17 cellular contexts compared by ENCODE assay signal in the genomic region with DNA sequence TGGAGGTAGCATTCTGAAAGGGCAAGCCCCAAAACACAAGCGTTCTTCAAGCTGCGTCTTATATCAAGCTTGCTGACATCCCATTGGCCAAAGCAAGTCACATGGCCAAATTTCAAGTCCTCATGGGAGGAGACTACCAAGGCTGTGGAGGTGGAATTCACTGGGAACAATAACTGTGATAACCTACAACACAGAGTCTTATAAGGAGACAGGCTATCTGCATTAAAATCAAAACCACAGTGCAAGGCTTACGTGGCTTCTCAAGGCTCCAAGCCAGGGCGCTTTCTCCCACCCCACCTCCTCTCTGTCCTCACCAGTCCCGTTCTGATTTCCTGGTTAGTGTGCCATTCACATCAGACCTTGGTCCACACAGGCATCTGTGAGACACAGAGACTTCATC. TPM values are rescaled to one million over a fixed set of nuclear protein-coding genes. Genes with fewer than 3 reads are reported as not detected.
DNase-seq lines count a peak whose midpoint lies in the region; ATAC-seq and TF ChIP-seq lines count a peak whose summit lies in the region.
"Had no signal": no experiment of that assay in that cellular context is flagged by ENCODE, and none has a peak within 500 bp of the region (broad histone marks: within the 10 kb centered on the region; RNA-seq: fewer than 3 reads in every experiment).

No MANE protein-coding gene starts in this region.

- peak; percentile 73 for DNase-seq in activated CD4-positive, alpha-beta T cell treated with anti-CD3 and anti-CD28 coated beads, Interleukin-2, amount 10 ng/mL, durations not matched to agents 24 days and 14 days
- no peak for DNase-seq in activated CD4-positive, alpha-beta T cell treated with anti-CD3 and anti-CD28 coated beads, Interleukin-2, amount 50 U/mL, for 1 hour
- DNase-seq in IMR-90 (no peak), natural killer cell (no peak), glutamatergic neuron (no peak)
- peak; percentile 31 for DNase-seq in activated CD4-positive, alpha-beta memory T cell treated with anti-CD3 and anti-CD28 coated beads for 36 hours
- DNase-seq in stimulated activated CD8-positive, alpha-beta memory T cell treated with anti-CD3 and anti-CD28 coated beads, Interleukin-4, amount 100 ng/mL, for 48 hours = no peak
- DNase-seq: activated CD8-positive, alpha-beta memory T cell treated with anti-CD3 and anti-CD28 coated beads, Interleukin-2, amount 50 U/mL, for 4 hours; hippocampal formation; left cardiac atrium; NCI-H1417; NCI-H446; pancreas; stimulated activated naive B cell treated with anti-CD40 and anti-IgM and Interleukin-4, amounts not matched to agents 10 μg/mL and 1 μg/mL and 100 μg/mL, for 72 hours had no signal

- no peak overlapping the region for H3K4ac ChIP-seq in IMR-90 (ENCODE audit: low read depth, low read length)

- in situ Hi-C loops in IMR-90 (cut with MboI; ENCODE audit: low sequenced_read_pairs) = no loop called here

- H3K18ac ChIP-seq in IMR-90 (ENCODE audit: low read depth, low read length) = no peak overlapping the region

- no peaks in the 10 kb centered on the region for H3K4me1 ChIP-seq in IMR-90 (ENCODE audit: control insufficient read depth, insufficient read depth, low read length)

- no peak overlapping the region for H4K91ac ChIP-seq in IMR-90 (ENCODE audit: insufficient read depth, low read depth, low read length)

- H4K20me1 ChIP-seq in IMR-90 (ENCODE audit: insufficient read depth, low read length) = no peaks in the 10 kb centered on the region

- H3K79me1 ChIP-seq in IMR-90 (ENCODE audit: low read depth in 1 of 2, low read length in 2 of 2) = no peaks in the 10 kb centered on the region

- 90% methylated on average over 3 of the region's 5 CpGs; no CpG with 5 or more reads in 1 of the 2 experiments for WGBS in IMR-90 (ENCODE audit: extremely low coverage in 2 of 2, insufficient read length in 1 of 2), 2 experiments

- H3K27ac ChIP-seq in IMR-90 (ENCODE audit: insufficient read depth, low read length) = no peak overlapping the region
- H3K27ac ChIP-seq: cardiac muscle cell, pancreas had no signal

- no peaks in the 10 kb centered on the region for H3K9me1 ChIP-seq in IMR-90 (ENCODE audit: insufficient read depth, low read length)

- CTCF ChIA-PET in IMR-90 (lab: Yijun Ruan, JAX) = no interaction called here
- CTCF ChIA-PET in activated CD4-positive, alpha-beta memory T cell treated with anti-CD3 and anti-CD28 coated beads for 36 hours (lab: Charles Lee) = no interaction called here

- no peaks in the 10 kb centered on the region for H3K36me3 ChIP-seq in IMR-90 (ENCODE audit: control insufficient read depth, insufficient read depth, low read length)
- H3K36me3 ChIP-seq: cardiac muscle cell, pancreas had no signal

- no peak overlapping the region for H2AK9ac ChIP-seq in IMR-90 (replicated peaks; ENCODE audit: low read depth, low read length, poor library complexity)

- no peak overlapping the region for H2BK20ac ChIP-seq in IMR-90 (ENCODE audit: low read depth, low read length)

- H2AK5ac ChIP-seq in IMR-90 (ENCODE audit: low read depth, low read length) = no peak overlapping the region

- H3K27ac Mint-ChIP-seq in activated CD4-positive, alpha-beta T cell treated with anti-CD3 and anti-CD28 coated beads, Interleukin-2, amount 10 ng/mL, durations not matched to agents 24 days and 14 days = no peak overlapping the region
- no peak overlapping the region for H3K27ac Mint-ChIP-seq in activated CD4-positive, alpha-beta memory T cell treated with anti-CD3 and anti-CD28 coated beads for 36 hours
- H3K27ac Mint-ChIP-seq in natural killer cell (no peak overlapping the region), glutamatergic neuron (ENCODE audit: unreplicated experiment) (no peak overlapping the region)
- H3K27ac Mint-ChIP-seq: IgD-negative memory B cell; stimulated activated naive B cell treated with anti-CD40 and anti-IgM and Interleukin-4, amounts not matched to agents 10 μg/mL and 1 μg/mL and 100 μg/mL, for 72 hours had no signal

- no peak for TF ChIP-seq CTCF in IMR-90 (conservative IDR thresholded peaks at IDR 0.05; ENCODE audit: low read depth, low read length)
- no peak for TF ChIP-seq CTCF in natural killer cell (IDR thresholded peaks at IDR 0.05)
- no peak for TF ChIP-seq CTCF in glutamatergic neuron (IDR thresholded peaks at IDR 0.05; ENCODE audit: partially characterized antibody, unreplicated experiment)

- H2BK15ac ChIP-seq in IMR-90 (ENCODE audit: low read depth, low read length) = no peak overlapping the region

- POLR2A ChIA-PET in IMR-90 (lab: Charles Lee; ENCODE audit: unreplicated experiment) = no interaction called here
- POLR2A ChIA-PET in activated CD4-positive, alpha-beta memory T cell treated with anti-CD3 and anti-CD28 coated beads for 36 hours (lab: Charles Lee) = no interaction called here

- H4K5ac ChIP-seq in IMR-90 (ENCODE audit: low read depth, low read length) = no peak overlapping the region

- no peak for TF ChIP-seq RAD21 in IMR-90 (IDR thresholded peaks at IDR 0.05; ENCODE audit: low read length)

- no peak overlapping the region for H3K4me2 ChIP-seq in IMR-90 (ENCODE audit: low read depth, low read length)

- BruUV-seq in IMR-90 (replicated peaks; lab: Mats Ljungman, UMichigan) = no TSS peak

- H3K36me3 Mint-ChIP-seq in activated CD4-positive, alpha-beta T cell treated with anti-CD3 and anti-CD28 coated beads, Interleukin-2, amount 10 ng/mL, durations not matched to agents 24 days and 14 days (ENCODE audit: low read depth) = no peaks in the 10 kb centered on the region
- H3K36me3 Mint-ChIP-seq in activated CD4-positive, alpha-beta memory T cell treated with anti-CD3 and anti-CD28 coated beads for 36 hours = no peaks in the 10 kb centered on the region
- H3K36me3 Mint-ChIP-seq in natural killer cell (no peaks in the 10 kb centered on the region), glutamatergic neuron (ENCODE audit: unreplicated experiment) (no peaks in the 10 kb centered on the region)

- no peak overlapping the region for H3K56ac ChIP-seq in IMR-90 (ENCODE audit: extremely low read depth, insufficient read depth, low read length)

- ATAC-seq in IMR-90 (ENCODE audit: low read depth) = no peak
- peak; percentile 18 to 47 (median 35) for ATAC-seq in natural killer cell
- ATAC-seq in GM21825 (IDR thresholded peaks at IDR 0.05; ENCODE audit: unreplicated experiment) = no peak
- ATAC-seq: left cardiac atrium; stimulated activated naive B cell treated with anti-CD40 and anti-IgM and Interleukin-4, amounts not matched to agents 10 μg/mL and 1 μg/mL and 100 μg/mL, for 72 hours had no signal

- no peak overlapping the region for H3K4me3 Mint-ChIP-seq in activated CD4-positive, alpha-beta T cell treated with anti-CD3 and anti-CD28 coated beads, Interleukin-2, amount 10 ng/mL, durations not matched to agents 24 days and 14 days
- no peak overlapping the region for H3K4me3 Mint-ChIP-seq in activated CD4-positive, alpha-beta memory T cell treated with anti-CD3 and anti-CD28 coated beads for 36 hours
- no peak overlapping the region for H3K4me3 Mint-ChIP-seq in natural killer cell
- no peak overlapping the region for H3K4me3 Mint-ChIP-seq in glutamatergic neuron (ENCODE audit: unreplicated experiment)
- H3K4me3 Mint-ChIP-seq: IgD-negative memory B cell; stimulated activated naive B cell treated with anti-CD40 and anti-IgM and Interleukin-4, amounts not matched to agents 10 μg/mL and 1 μg/mL and 100 μg/mL, for 72 hours had no signal

- H3K4me3 ChIP-seq in IMR-90 (ENCODE audit: insufficient read depth, low read depth, low read length) = no peak overlapping the region
- H3K4me3 ChIP-seq: cardiac muscle cell, pancreas had no signal

- no peaks in the 10 kb centered on the region for H3K4me1 Mint-ChIP-seq in activated CD4-positive, alpha-beta T cell treated with anti-CD3 and anti-CD28 coated beads, Interleukin-2, amount 10 ng/mL, durations not matched to agents 24 days and 14 days
- no peaks in the 10 kb centered on the region for H3K4me1 Mint-ChIP-seq in activated CD4-positive, alpha-beta memory T cell treated with anti-CD3 and anti-CD28 coated beads for 36 hours (ENCODE audit: low read depth)
- peaks cover 9 to 10% of the 10 kb centered on the region in 2 donors for H3K4me1 Mint-ChIP-seq in natural killer cell
- H3K4me1 Mint-ChIP-seq in glutamatergic neuron (ENCODE audit: low read depth, unreplicated experiment) = peaks cover 4% of the 10 kb centered on the region
- H3K4me1 Mint-ChIP-seq: IgD-negative memory B cell had no signal

- no peaks in the 10 kb centered on the region for H3K9me3 Mint-ChIP-seq in activated CD4-positive, alpha-beta T cell treated with anti-CD3 and anti-CD28 coated beads, Interleukin-2, amount 10 ng/mL, durations not matched to agents 24 days and 14 days
- no peaks in the 10 kb centered on the region for H3K9me3 Mint-ChIP-seq in activated CD4-positive, alpha-beta memory T cell treated with anti-CD3 and anti-CD28 coated beads for 36 hours
- H3K9me3 Mint-ChIP-seq in natural killer cell (no peaks in the 10 kb centered on the region), glutamatergic neuron (ENCODE audit: unreplicated experiment) (peaks cover 3% of the 10 kb centered on the region)

- intact Hi-C loops in activated CD4-positive, alpha-beta T cell treated with anti-CD3 and anti-CD28 coated beads, Interleukin-2, amount 10 ng/mL, durations not matched to agents 24 days and 14 days (cut with micrococcal nuclease) = loop anchor here (5.0 to 10.0 kb wide), 3 partner anchors 118 to 401 kb away; a partner anchor contains a TSS
- intact Hi-C loops in IMR-90 (cut with micrococcal nuclease) (no loop called here), natural killer cell (cut with micrococcal nuclease) (no loop called here)
- intact Hi-C loops in activated CD4-positive, alpha-beta memory T cell treated with anti-CD3 and anti-CD28 coated beads for 36 hours (cut with micrococcal nuclease) = loop anchor here (5.0 kb wide), 1 partner anchor 121 kb away; no protein-coding TSS in a partner anchor

- H3K9me3 ChIP-seq in IMR-90 (ENCODE audit: control insufficient read depth, insufficient read depth, low read length) = no peaks in the 10 kb centered on the region
- H3K9me3 ChIP-seq: pancreas had no signal

- H2BK120ac ChIP-seq in IMR-90 (ENCODE audit: low read depth, low read length) = no peak overlapping the region

- peaks cover 8% of the 10 kb centered on the region for H3K27me3 ChIP-seq in IMR-90 (ENCODE audit: control insufficient read depth, insufficient read depth, low read length)
- H3K27me3 ChIP-seq: cardiac muscle cell, pancreas had no signal

- dilution Hi-C loops in IMR-90 (cut with HindIII; ENCODE audit: low sequenced_read_pairs, unreplicated experiment) = no loop called here

- no peak overlapping the region for H3K14ac ChIP-seq in IMR-90 (replicated peaks; ENCODE audit: low read depth, low read length)

- no peak overlapping the region for H3K9ac ChIP-seq in IMR-90 (ENCODE audit: low read depth, low read length)

- no peak overlapping the region for H3K23ac ChIP-seq in IMR-90 (ENCODE audit: low read depth, low read length)

- no peak for TF ChIP-seq POLR2A in IMR-90 (IDR thresholded peaks at IDR 0.05; ENCODE audit: low read depth, low read length)

- no peak overlapping the region for H4K8ac ChIP-seq in IMR-90 (ENCODE audit: low read depth in 2 of 2, low read length in 2 of 2)

- peaks cover 24% of the 10 kb centered on the region for H3K27me3 Mint-ChIP-seq in activated CD4-positive, alpha-beta T cell treated with anti-CD3 and anti-CD28 coated beads, Interleukin-2, amount 10 ng/mL, durations not matched to agents 24 days and 14 days
- H3K27me3 Mint-ChIP-seq in activated CD4-positive, alpha-beta memory T cell treated with anti-CD3 and anti-CD28 coated beads for 36 hours = no peaks in the 10 kb centered on the region
- no peaks in the 10 kb centered on the region for H3K27me3 Mint-ChIP-seq in natural killer cell (ENCODE audit: low read depth in 2 of 2)
- H3K27me3 Mint-ChIP-seq in glutamatergic neuron (ENCODE audit: unreplicated experiment) = peaks cover 3% of the 10 kb centered on the region

- H2BK5ac ChIP-seq in IMR-90 (ENCODE audit: low read depth, low read length, poor library complexity, severe bottlenecking) = no peak overlapping the region

- H2AFZ ChIP-seq in IMR-90 (replicated peaks; ENCODE audit: low read length, poor library complexity) = no peak overlapping the region

RNA-seq across cellular contexts. Expression of a gene that starts 39.4 kb away (rescaled TPM):
- not detected in 2 replicates for total RNA-seq in activated CD4-positive, alpha-beta T cell treated with anti-CD3 and anti-CD28 coated beads, Interleukin-2, amount 10 ng/mL, durations not matched to agents 24 days and 14 days
- total RNA-seq in IMR-90 (2012; rRNA removed) (not detected in 2 replicates), natural killer cell (1 to 10 TPM in 2 of 3 donors, under 1 TPM in 1; 0.12 to 2.9 (median 2.1) TPM), glutamatergic neuron (ENCODE audit: unreplicated experiment) (not detected)
- not detected in 2 replicates for polyA plus RNA-seq in IMR-90 (2012; rRNA removed)
- not detected in 2 replicates for polyA plus RNA-seq in IMR-90 (2012; cell fraction: cytosol; rRNA removed)
- not detected in 2 replicates for polyA plus RNA-seq in IMR-90 (2012; cell fraction: nucleus; rRNA removed; ENCODE audit: low replicate concordance)
- total RNA-seq in activated CD4-positive, alpha-beta memory T cell treated with anti-CD3 and anti-CD28 coated beads for 36 hours = not detected
- polyA plus RNA-seq: IgD-negative memory B cell had no signal

Comparison
In these comparisons a context has a peak if more than half of its experiments do, and no peak if none do; other contexts are left out.
1. DNase-seq: peak in activated CD4-positive, alpha-beta T cell treated with anti-CD3 and anti-CD28 coated beads, Interleukin-2, amount 10 ng/mL, durations not matched to agents 24 days and 14 days (single experiment) and activated CD4-positive, alpha-beta memory T cell treated with anti-CD3 and anti-CD28 coated beads for 36 hours (single experiment); none in activated CD4-positive, alpha-beta T cell treated with anti-CD3 and anti-CD28 coated beads, Interleukin-2, amount 50 U/mL, for 1 hour (single experiment), IMR-90 (single experiment), natural killer cell (single experiment), stimulated activated CD8-positive, alpha-beta memory T cell treated with anti-CD3 and anti-CD28 coated beads, Interleukin-4, amount 100 ng/mL, for 48 hours (single experiment) and glutamatergic neuron (single experiment).
2. ATAC-seq: peak in natural killer cell (3 of 3); none in IMR-90 (single experiment) and GM21825 (single experiment).
3. intact Hi-C loops: an anchor here in activated CD4-positive, alpha-beta T cell treated with anti-CD3 and anti-CD28 coated beads, Interleukin-2, amount 10 ng/mL, durations not matched to agents 24 days and 14 days (5.0 to 10.0 kb wide) and activated CD4-positive, alpha-beta memory T cell treated with anti-CD3 and anti-CD28 coated beads for 36 hours (5.0 kb wide); none called in IMR-90 and natural killer cell.